Comparison of ENCODE assay signal across 18 cellular contexts in genomic region chr14:101583006-101583708, GRCh38. TPM values are rescaled to one million over a fixed set of nuclear protein-coding genes. Genes with fewer than 3 reads are reported as not detected.
"Had no signal": no experiment of that assay in that cellular context is flagged by ENCODE, and none has a peak within 500 bp of the region (broad histone marks: within the 10 kb centered on the region; RNA-seq: fewer than 3 reads in every experiment).

No MANE protein-coding gene starts in this region.

- FAIRE-seq: keratinocyte, small intestine, urothelium cell line had no signal

- H3K9me3 ChIP-seq: gastrocnemius medialis, heart right ventricle had no signal

- DNase-seq: cortex of kidney; effector CD8-positive, alpha-beta T cell; gastrocnemius medialis; heart right ventricle; immature natural killer cell; left cardiac atrium; mesenchymal stem cell; midbrain; small intestine; stimulated activated CD4-positive, alpha-beta T cell treated with anti-CD3 and anti-CD28 coated beads, Interleukin-2, amount 100 ng/mL, for 48 hours; stimulated activated naive CD4-positive, alpha-beta T cell treated with Interleukin-2 at 50 U/mL for 16 hours; trophoblast cell had no signal

- H3K27ac Mint-ChIP-seq: immature natural killer cell; natural killer cell treated with Interleukin-12 subunit alpha and Interleukin-12 subunit beta and Interleukin-15 and Interleukin-18, amount 100 ng/mL, for 72 hours had no signal

- H3K4me1 ChIP-seq: gastrocnemius medialis, heart right ventricle had no signal

- H3K36me3 Mint-ChIP-seq: immature natural killer cell; natural killer cell treated with Interleukin-12 subunit alpha and Interleukin-12 subunit beta and Interleukin-15 and Interleukin-18, amount 100 ng/mL, for 72 hours had no signal

- H3K4me3 Mint-ChIP-seq: immature natural killer cell; natural killer cell treated with Interleukin-12 subunit alpha and Interleukin-12 subunit beta and Interleukin-15 and Interleukin-18, amount 100 ng/mL, for 72 hours had no signal

- H3K4me3 ChIP-seq: heart right ventricle, lung had no signal

- H3K27ac ChIP-seq: dorsolateral prefrontal cortex, gastrocnemius medialis, heart right ventricle had no signal

- H3K36me3 ChIP-seq: gastrocnemius medialis, heart right ventricle had no signal

- H3K9me3 Mint-ChIP-seq: immature natural killer cell; natural killer cell treated with Interleukin-12 subunit alpha and Interleukin-12 subunit beta and Interleukin-15 and Interleukin-18, amount 100 ng/mL, for 72 hours had no signal

- H3K4me1 Mint-ChIP-seq: immature natural killer cell had no signal

RNA-seq across cellular contexts. Expression of gene DIO3, which starts 21.9 kb away (rescaled TPM):
- total RNA-seq: natural killer cell treated with Interleukin-12 subunit alpha and Interleukin-12 subunit beta and Interleukin-15 and Interleukin-18, amount 100 ng/mL, for 72 hours had no signal
- polyA plus RNA-seq: fibroblast of lung, immature natural killer cell, keratinocyte had no signal
